ENCODE assay signal across 8 cellular contexts in genomic region chr19:43820098-43820860, GRCh38. TPM values are rescaled to one million over a fixed set of nuclear protein-coding genes. Genes with fewer than 3 reads are reported as not detected.
DNase-seq lines count a peak whose midpoint lies in the region; FAIRE-seq and TF ChIP-seq lines count a peak whose summit lies in the region.

No MANE protein-coding gene starts in this region.

- DNase-seq in AG08396 (ENCODE audit: low spot score) = peak; percentile 72
- peak; percentile 24 for DNase-seq in NCI-H460 (ENCODE audit: extremely low read depth, low read depth)
- DNase-seq in bronchial epithelial cell (ENCODE audit: low read depth) = no peak
- DNase-seq in left kidney (ENCODE audit: low read depth, low spot score) = peak; percentile 64
- peak; percentile 24 for DNase-seq in stimulated activated naive CD4-positive, alpha-beta T cell treated with Interleukin-2 at 50 U/mL for 16 hours (lab: John Stamatoyannopoulos, UW)
- no peak for DNase-seq in NCI-H1436 (lab: John Stamatoyannopoulos, UW)
- DNase-seq in kidney glomerular epithelial cell (lab: John Stamatoyannopoulos, UW) = no peak
- no peak for DNase-seq in NCI-H1105 treated with DMSO at 0.1 percent for 48 hours (lab: John Stamatoyannopoulos, UW)

- no peak for TF ChIP-seq CTCF in bronchial epithelial cell (IDR thresholded peaks at IDR 0.05; ENCODE audit: insufficient read depth, low read length, severe bottlenecking)

- peak overlapping the region; percentile 43 for H3K4me3 ChIP-seq in bronchial epithelial cell (ENCODE audit: low read depth, low read length)

- FAIRE-seq in bronchial epithelial cell (lab: Jason Lieb, UNC) = peak; percentile 85

- H3K36me3 ChIP-seq in bronchial epithelial cell (ENCODE audit: control insufficient read depth, insufficient read depth, low read length) = no peaks in the 10 kb centered on the region

- H3K27me3 ChIP-seq in bronchial epithelial cell (ENCODE audit: control insufficient read depth, insufficient read depth, low read length) = no peaks in the 10 kb centered on the region

RNA-seq across cellular contexts. Expression of gene ZNF283, which starts 6.8 kb away (rescaled TPM):
- 5.5 and 9.6 TPM in 2 replicates for total RNA-seq in NCI-H460 (2014; rRNA removed; shearing (Covaris generic))
- 5.7 and 10.0 TPM in 2 replicates for polyA plus RNA-seq in NCI-H460 (2014; cell fraction: nucleus; rRNA removed)
- total RNA-seq in bronchial epithelial cell = 9.1 and 12.4 TPM in 2 replicates

RNA-seq across cellular contexts. Expression of gene LYPD5, which starts 18.0 kb away (rescaled TPM):
- 0.37 and 0.69 TPM in 2 replicates for total RNA-seq in NCI-H460 (2014; rRNA removed; shearing (Covaris generic))
- polyA plus RNA-seq in NCI-H460 (2014; cell fraction: nucleus; rRNA removed) = 0.29 TPM in 1 of 2 replicates, not detected in the other
- total RNA-seq in bronchial epithelial cell = 0.38 and 0.53 TPM in 2 replicates

RNA-seq across cellular contexts. Expression of gene KCNN4, which starts 39.5 kb away (rescaled TPM):
- total RNA-seq in NCI-H460 (2014; rRNA removed; shearing (Covaris generic)) = 22.9 and 23.5 TPM in 2 replicates
- 61.0 and 71.7 TPM in 2 replicates for polyA plus RNA-seq in NCI-H460 (2014; cell fraction: nucleus; rRNA removed)
- total RNA-seq in bronchial epithelial cell = 0.26 and 9.7 TPM in 2 replicates

Comparison
In these comparisons a context has a peak if more than half of its experiments do, and no peak if none do; other contexts are left out.
1. DNase-seq: peak in AG08396 (single experiment), NCI-H460 (single experiment), left kidney (single experiment) and stimulated activated naive CD4-positive, alpha-beta T cell treated with Interleukin-2 at 50 U/mL for 16 hours (single experiment); none in bronchial epithelial cell (single experiment), NCI-H1436 (single experiment), kidney glomerular epithelial cell (single experiment) and NCI-H1105 treated with DMSO at 0.1 percent for 48 hours (single experiment).